Comparison of ENCODE assay signal across 8 cellular contexts in genomic region chr2:43484323-43484930, GRCh38.
A peak's percentile ranks its signal among the peaks of the same experiment; 100 is the strongest.
DNase-seq lines count a peak whose midpoint lies in the region; TF ChIP-seq lines count a peak whose summit lies in the region.

No MANE protein-coding gene starts in this region.

- no peak overlapping the region for H4K91ac ChIP-seq in H9 (ENCODE audit: insufficient read length, low read depth, low read length)

- TF ChIP-seq CTCF in AG09309 (IDR thresholded peaks at IDR 0.05; ENCODE audit: control insufficient read depth, insufficient read depth, low read depth, low read length, missing control alignments) = peak; percentile 39
- peak; percentile 82 for TF ChIP-seq CTCF in H9 (conservative IDR thresholded peaks at IDR 0.05)
- peak; percentile 46 to 74 (median 71) for TF ChIP-seq CTCF in ascending aorta (IDR thresholded peaks at IDR 0.05)
- TF ChIP-seq CTCF in smooth muscle cell (IDR thresholded peaks at IDR 0.05; ENCODE audit: borderline replicate concordance, insufficient read depth, poor library complexity, severe bottlenecking) = peak; percentile 80

- H3K56ac ChIP-seq in H9 (ENCODE audit: insufficient read length, low read depth, low read length) = no peak overlapping the region

- no peak overlapping the region for H3K23ac ChIP-seq in H9 (ENCODE audit: insufficient read length, low read depth, low read length)

- H3K4me2 ChIP-seq in H9 (ENCODE audit: insufficient read depth, insufficient read length, low read length) (no peak overlapping the region), smooth muscle cell (no peak overlapping the region)

- H3K4me3 ChIP-seq in AG09309 (ENCODE audit: control insufficient read depth, low read depth, low read length) (no peak overlapping the region), ascending aorta (no peak overlapping the region), smooth muscle cell (no peak overlapping the region)

- H3K9me3 ChIP-seq in H9 (ENCODE audit: control insufficient read depth, low read depth, low read length) (no peaks in the 10 kb centered on the region), ascending aorta (no peaks in the 10 kb centered on the region), smooth muscle cell (replicated peaks; ENCODE audit: low read depth) (no peaks in the 10 kb centered on the region)

- no peak overlapping the region for H2AFZ ChIP-seq in H9 (ENCODE audit: low read length)
- H2AFZ ChIP-seq in smooth muscle cell (ENCODE audit: low read depth) = no peak overlapping the region

- peaks cover 6 to 10% of the 10 kb centered on the region in 2 experiments for H3K4me1 Mint-ChIP-seq in H9

- no peaks in the 10 kb centered on the region for H3F3A ChIP-seq in smooth muscle cell (ENCODE audit: low read depth)

- no peaks in the 10 kb centered on the region for H3K9me3 Mint-ChIP-seq in H9

- H2BK12ac ChIP-seq in H9 (ENCODE audit: insufficient read length, low read depth, low read length) = no peak overlapping the region

- DNase-seq in AG09309 (ENCODE audit: low read depth) (peak; percentile 57), H9 (no peak), NCI-H510A (lab: John Stamatoyannopoulos, UW) (peak; percentile 12), ascending aorta (ENCODE audit: low spot score in 2 of 2) (no peak), iPS DF 19.7 (ENCODE audit: low read depth, low spot score) (peak; percentile 42), smooth muscle cell (lab: John Stamatoyannopoulos, UW; ENCODE audit: unreplicated experiment) (no peak), HuH-7.5 (ENCODE audit: low spot score) (no peak)
- no peak for DNase-seq in stimulated activated CD4-positive, alpha-beta T cell treated with anti-CD3 and anti-CD28 coated beads, Interleukin-4, amount 100 ng/mL, for 24 hours

- no peak overlapping the region for H2BK5ac ChIP-seq in H9 (ENCODE audit: insufficient read length, low read length)

- H2AK5ac ChIP-seq in H9 (ENCODE audit: insufficient read length, low read length) = no peak overlapping the region

- H3T11ph ChIP-seq in H9 (ENCODE audit: low read length) = no peak overlapping the region

- no peaks in the 10 kb centered on the region for H3K79me2 ChIP-seq in H9 (ENCODE audit: insufficient read depth, low read length)
- no peaks in the 10 kb centered on the region for H3K79me2 ChIP-seq in smooth muscle cell (ENCODE audit: low read depth)

- no peaks in the 10 kb centered on the region for H3K23me2 ChIP-seq in H9 (ENCODE audit: insufficient read length, low read depth, low read length, poor library complexity, severe bottlenecking)

- H3K4ac ChIP-seq in H9 (ENCODE audit: low read depth, low read length) = no peak overlapping the region

- no peak overlapping the region for H2BK15ac ChIP-seq in H9 (ENCODE audit: low read depth, low read length)

- no peak overlapping the region for H3K18ac ChIP-seq in H9 (ENCODE audit: insufficient read length, low read depth, low read length)

- H2BK20ac ChIP-seq in H9 (ENCODE audit: low read depth, low read length, poor library complexity, severe bottlenecking) = no peak overlapping the region

- intact Hi-C loops in ascending aorta (cut with DNase I) = loop anchor here (1.0 to 2.0 kb wide), 4 partner anchors 257 to 656 kb away; no protein-coding TSS in a partner anchor

- H3K4me1 ChIP-seq in H9 (ENCODE audit: insufficient read depth, low read length) = no peaks in the 10 kb centered on the region
- peaks cover 0 to 34% of the 10 kb centered on the region in 2 donors for H3K4me1 ChIP-seq in ascending aorta
- H3K4me1 ChIP-seq in smooth muscle cell (ENCODE audit: low read depth) = peaks cover 7% of the 10 kb centered on the region

- H3K36me3 ChIP-seq in ascending aorta (no peaks in the 10 kb centered on the region), smooth muscle cell (ENCODE audit: low read depth) (no peaks in the 10 kb centered on the region)

- H4K20me1 ChIP-seq in H9 (ENCODE audit: control insufficient read depth, insufficient read depth, insufficient read length) (no peaks in the 10 kb centered on the region), smooth muscle cell (ENCODE audit: low read depth) (no peaks in the 10 kb centered on the region)

- H4K5ac ChIP-seq in H9 (ENCODE audit: insufficient read length, low read depth, low read length) = no peak overlapping the region

- no peak overlapping the region for H3K9ac ChIP-seq in H9 (ENCODE audit: extremely low read depth, insufficient read length, low read length)
- no peak overlapping the region for H3K9ac ChIP-seq in smooth muscle cell (ENCODE audit: low read depth)

- no peak overlapping the region for H4K8ac ChIP-seq in H9 (replicated peaks; ENCODE audit: insufficient read length, low read depth, low read length)

- no peaks in the 10 kb centered on the region for H3K27me3 Mint-ChIP-seq in H9 (ENCODE audit: low read depth)

- H3K4me3 Mint-ChIP-seq in H9 = no peak overlapping the region

- H3K27ac Mint-ChIP-seq in H9 = no peak overlapping the region

- no peak overlapping the region for H2BK120ac ChIP-seq in H9 (ENCODE audit: low read depth, low read length, poor library complexity, severe bottlenecking)

- H3K14ac ChIP-seq in H9 (ENCODE audit: insufficient read depth, low read length) = no peak overlapping the region

- H3K27me3 ChIP-seq in H9 (ENCODE audit: insufficient read depth, low read length) (no peaks in the 10 kb centered on the region), ascending aorta (no peaks in the 10 kb centered on the region), smooth muscle cell (ENCODE audit: low read depth) (no peaks in the 10 kb centered on the region)

- H3K27ac ChIP-seq in H9 (ENCODE audit: insufficient read length, low read depth, low read length) = no peak overlapping the region
- peak overlapping the region in 1 of 2 donors; percentile 78 for H3K27ac ChIP-seq in ascending aorta
- no peak overlapping the region for H3K27ac ChIP-seq in smooth muscle cell (ENCODE audit: low read depth)

- H3K79me1 ChIP-seq in H9 (ENCODE audit: insufficient read depth, low read depth, low read length, poor library complexity, severe bottlenecking) = no peaks in the 10 kb centered on the region

- no peaks in the 10 kb centered on the region; a peak in 2 of 7 replicates for H3K36me3 Mint-ChIP-seq in H9 (ENCODE audit: insufficient read depth in 1 of 3, low read depth in 3 of 3)

Comparison
In these comparisons a context has a peak if more than half of its experiments do, and no peak if none do; other contexts are left out.
1. DNase-seq: peak in AG09309 (single experiment), NCI-H510A (single experiment) and iPS DF 19.7 (single experiment); none in H9 (single experiment), ascending aorta (0 of 2), smooth muscle cell (single experiment), stimulated activated CD4-positive, alpha-beta T cell treated with anti-CD3 and anti-CD28 coated beads, Interleukin-4, amount 100 ng/mL, for 24 hours (single experiment) and HuH-7.5 (single experiment).
2. Peak in every context shown above with its lines, with median percentiles within 50 percentile points of each other: CTCF ChIP-seq.